Comparison of ENCODE assay signal across 25 cellular contexts in genomic region chr20:22653641-22654040, GRCh38.
"Had no signal": no experiment of that assay in that cellular context is flagged by ENCODE, and none has a peak within 500 bp of the region (broad histone marks: within the 10 kb centered on the region; RNA-seq: fewer than 3 reads in every experiment).

No MANE protein-coding gene starts in this region.

- H3K4me3 ChIP-seq: dorsolateral prefrontal cortex, gastrocnemius medialis, heart left ventricle, lower lobe of right lung, right lobe of liver, spleen, tibial nerve, upper lobe of left lung had no signal

- H3K4me1 Mint-ChIP-seq: naive B cell; stimulated activated naive B cell treated with anti-CD40 and anti-IgM and Interleukin-4, amounts not matched to agents 10 μg/mL and 1 μg/mL and 100 μg/mL, for 72 hours had no signal

- H3K36me3 Mint-ChIP-seq: naive B cell; natural killer cell treated with Interleukin-12 subunit alpha and Interleukin-12 subunit beta and Interleukin-15 and Interleukin-18, amount 100 ng/mL, for 72 hours; stimulated activated naive B cell treated with anti-CD40 and anti-IgM and Interleukin-4, amounts not matched to agents 10 μg/mL and 1 μg/mL and 100 μg/mL, for 72 hours had no signal

- H3K9me3 Mint-ChIP-seq: natural killer cell treated with Interleukin-12 subunit alpha and Interleukin-12 subunit beta and Interleukin-15 and Interleukin-18, amount 100 ng/mL, for 72 hours; stimulated activated naive CD8-positive, alpha-beta T cell treated with anti-CD3 and anti-CD28 coated beads, Interleukin-15, Interleukin-2, amounts not matched to agents 100 ng/mL and 50 ng/mL, for 24 hours had no signal

- H3K4me3 Mint-ChIP-seq: endodermal cell; naive B cell; natural killer cell treated with Interleukin-12 subunit alpha and Interleukin-12 subunit beta and Interleukin-15 and Interleukin-18, amount 100 ng/mL, for 72 hours; neural crest cell; stimulated activated naive B cell treated with anti-CD40 and anti-IgM and Interleukin-4, amounts not matched to agents 10 μg/mL and 1 μg/mL and 100 μg/mL, for 72 hours; stimulated activated naive CD8-positive, alpha-beta T cell treated with anti-CD3 and anti-CD28 coated beads, Interleukin-15, Interleukin-2, amounts not matched to agents 100 ng/mL and 50 ng/mL, for 24 hours had no signal

- H3K4me1 ChIP-seq: gastrocnemius medialis, heart left ventricle, lower lobe of right lung, parathyroid adenoma, right lobe of liver, spleen, tibial nerve had no signal

- H3K79me2 ChIP-seq: parathyroid adenoma had no signal

- H3K9me3 ChIP-seq: gastrocnemius medialis, heart left ventricle, lower lobe of right lung, right lobe of liver, thoracic aorta, tibial nerve, upper lobe of left lung had no signal

- H3K27ac Mint-ChIP-seq: endodermal cell; natural killer cell treated with Interleukin-12 subunit alpha and Interleukin-12 subunit beta and Interleukin-15 and Interleukin-18, amount 100 ng/mL, for 72 hours; progenitor cell of endocrine pancreas; stimulated activated naive B cell treated with anti-CD40 and anti-IgM and Interleukin-4, amounts not matched to agents 10 μg/mL and 1 μg/mL and 100 μg/mL, for 72 hours; stimulated activated naive CD8-positive, alpha-beta T cell treated with anti-CD3 and anti-CD28 coated beads, Interleukin-15, Interleukin-2, amounts not matched to agents 100 ng/mL and 50 ng/mL, for 24 hours had no signal

- H3K9ac ChIP-seq: parathyroid adenoma had no signal

- H3K27me3 Mint-ChIP-seq: natural killer cell treated with Interleukin-12 subunit alpha and Interleukin-12 subunit beta and Interleukin-15 and Interleukin-18, amount 100 ng/mL, for 72 hours; progenitor cell of endocrine pancreas; stimulated activated naive CD8-positive, alpha-beta T cell treated with anti-CD3 and anti-CD28 coated beads, Interleukin-15, Interleukin-2, amounts not matched to agents 100 ng/mL and 50 ng/mL, for 24 hours had no signal

- H3K27me3 ChIP-seq: right lobe of liver, tibial nerve had no signal

- H2AFZ ChIP-seq: parathyroid adenoma had no signal

- H3K27ac ChIP-seq: dorsolateral prefrontal cortex, epithelial cell of prostate, gastrocnemius medialis, heart left ventricle, lower lobe of right lung, parathyroid adenoma, right lobe of liver, spleen, tibial nerve, upper lobe of left lung had no signal

- H3K36me3 ChIP-seq: gastrocnemius medialis, heart left ventricle, lower lobe of right lung, right lobe of liver, spleen, thoracic aorta, tibial nerve, upper lobe of left lung had no signal

- DNase-seq: dorsolateral prefrontal cortex; effector CD8-positive, alpha-beta T cell; foreskin fibroblast; gastrocnemius medialis; heart left ventricle; hippocampal formation; left cardiac atrium; left ventricle myocardium superior; lower lobe of right lung; naive B cell; right lobe of liver; spleen; stimulated activated CD4-positive, alpha-beta T cell treated with anti-CD3 and anti-CD28 coated beads, Interleukin-15, amount 100 ng/mL, for 24 hours; stimulated activated CD4-positive, alpha-beta T cell treated with anti-CD3 and anti-CD28 coated beads, Interleukin-2, amount 100 ng/mL, for 48 hours; stimulated activated naive B cell treated with anti-CD40 and anti-IgM and Interleukin-4, amounts not matched to agents 10 μg/mL and 1 μg/mL and 100 μg/mL, for 72 hours; upper lobe of left lung had no signal
